ENCODE assay signal across 1 cellular context in the genomic region with DNA sequence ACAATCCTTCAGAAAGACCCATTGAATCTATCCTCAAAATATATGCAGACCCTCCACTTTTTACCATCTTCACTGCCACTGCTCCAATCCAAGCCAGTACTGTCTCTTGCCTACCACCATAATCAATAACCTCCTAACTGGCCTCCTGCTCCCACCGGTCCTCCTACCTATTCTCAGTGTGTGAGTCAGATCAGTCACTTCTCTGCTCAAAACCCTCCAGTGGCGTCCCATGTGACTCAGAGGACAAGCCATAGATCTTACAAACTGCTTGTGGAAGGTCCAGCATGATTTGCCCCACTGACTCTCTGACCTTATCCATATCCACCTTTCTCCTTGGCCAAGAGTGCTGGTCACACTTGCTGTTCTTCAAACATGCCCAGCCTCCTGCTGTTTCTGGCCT.
TF ChIP-seq lines count a peak whose summit lies in the region.

No MANE protein-coding gene starts in this region.

TF ChIP-seq in HepG2, 621 proteins besides CTCF, POLR2A, EP300 and RAD21 (continued from another document):
- TF ChIP-seq, protein P1, sequence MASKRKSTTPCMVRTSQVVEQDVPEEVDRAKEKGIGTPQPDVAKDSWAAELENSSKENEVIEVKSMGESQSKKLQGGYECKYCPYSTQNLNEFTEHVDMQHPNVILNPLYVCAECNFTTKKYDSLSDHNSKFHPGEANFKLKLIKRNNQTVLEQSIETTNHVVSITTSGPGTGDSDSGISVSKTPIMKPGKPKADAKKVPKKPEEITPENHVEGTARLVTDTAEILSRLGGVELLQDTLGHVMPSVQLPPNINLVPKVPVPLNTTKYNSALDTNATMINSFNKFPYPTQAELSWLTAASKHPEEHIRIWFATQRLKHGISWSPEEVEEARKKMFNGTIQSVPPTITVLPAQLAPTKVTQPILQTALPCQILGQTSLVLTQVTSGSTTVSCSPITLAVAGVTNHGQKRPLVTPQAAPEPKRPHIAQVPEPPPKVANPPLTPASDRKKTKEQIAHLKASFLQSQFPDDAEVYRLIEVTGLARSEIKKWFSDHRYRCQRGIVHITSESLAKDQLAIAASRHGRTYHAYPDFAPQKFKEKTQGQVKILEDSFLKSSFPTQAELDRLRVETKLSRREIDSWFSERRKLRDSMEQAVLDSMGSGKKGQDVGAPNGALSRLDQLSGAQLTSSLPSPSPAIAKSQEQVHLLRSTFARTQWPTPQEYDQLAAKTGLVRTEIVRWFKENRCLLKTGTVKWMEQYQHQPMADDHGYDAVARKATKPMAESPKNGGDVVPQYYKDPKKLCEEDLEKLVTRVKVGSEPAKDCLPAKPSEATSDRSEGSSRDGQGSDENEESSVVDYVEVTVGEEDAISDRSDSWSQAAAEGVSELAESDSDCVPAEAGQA (IDR thresholded peaks at IDR 0.05; ENCODE audit: low read depth), result no peak
- TF ChIP-seq, protein P1 (CRISPR knock-in tag; IDR thresholded peaks at IDR 0.05; ENCODE audit: borderline replicate concordance), result no peak
- TF ChIP-seq SAP130 (CRISPR knock-in tag; IDR thresholded peaks at IDR 0.05; ENCODE audit: low read depth) (no peak), NFE2L1 (CRISPR knock-in tag; IDR thresholded peaks at IDR 0.05; ENCODE audit: borderline replicate concordance) (no peak), CEBPB (IDR thresholded peaks at IDR 0.05; ENCODE audit: borderline replicate concordance, low read depth, low read length) (no peak), HCFC1 (IDR thresholded peaks at IDR 0.05; ENCODE audit: low read depth, low read length) (no peak), ZFP41 (CRISPR knock-in tag; IDR thresholded peaks at IDR 0.05; ENCODE audit: borderline replicate concordance) (no peak), CEBPG (CRISPR knock-in tag; IDR thresholded peaks at IDR 0.05) (no peak)
